12 cellular contexts compared by ENCODE assay signal in genomic region chr12:27064397-27065342, GRCh38. TPM values are rescaled to one million over a fixed set of nuclear protein-coding genes. Genes with fewer than 3 reads are reported as not detected.
DNase-seq lines count a peak whose midpoint lies in the region; ATAC-seq and TF ChIP-seq lines count a peak whose summit lies in the region.
"Had no signal": no experiment of that assay in that cellular context is flagged by ENCODE, and none has a peak within 500 bp of the region (broad histone marks: within the 10 kb centered on the region; RNA-seq: fewer than 3 reads in every experiment).

No MANE protein-coding gene starts in this region.

- no peak overlapping the region for H2BK15ac ChIP-seq in neuronal stem cell (ENCODE audit: low read length)

- H3K23ac ChIP-seq in neuronal stem cell (ENCODE audit: low read depth, low read length, poor library complexity) = no peak overlapping the region

- no peaks in the 10 kb centered on the region for H3K4me1 ChIP-seq in neuronal stem cell (ENCODE audit: control insufficient read depth in 2 of 2, insufficient read depth in 1 of 2, low read depth in 1 of 2, low read length in 2 of 2)

- TF ChIP-seq CTCF in GM13977 (IDR thresholded peaks at IDR 0.05; ENCODE audit: extremely low read depth, insufficient read depth, missing control alignments) (no peak), WERI-Rb-1 (IDR thresholded peaks at IDR 0.05; ENCODE audit: low read depth, low read length) (no peak)

- no peaks in the 10 kb centered on the region for H3K27me3 ChIP-seq in WERI-Rb-1 (ENCODE audit: insufficient read depth, low read depth, severe bottlenecking)
- H3K27me3 ChIP-seq in neuronal stem cell (ENCODE audit: control insufficient read depth in 3 of 3, insufficient read depth in 3 of 3, low read depth in 1 of 3, low read length in 3 of 3) = no peaks in the 10 kb centered on the region

- no peak overlapping the region for H3K14ac ChIP-seq in neuronal stem cell (ENCODE audit: low read length)

- no peak overlapping the region for H4K8ac ChIP-seq in neuronal stem cell (ENCODE audit: low read depth, low read length)

- no peak overlapping the region for H2AFZ ChIP-seq in neuronal stem cell (ENCODE audit: low read length)

- H2BK120ac ChIP-seq in neuronal stem cell (ENCODE audit: low read depth, low read length) = no peak overlapping the region

- no peak overlapping the region for H3K4me2 ChIP-seq in neuronal stem cell (ENCODE audit: insufficient read depth, low read length, poor library complexity, severe bottlenecking)

- no peaks in the 10 kb centered on the region for H3K9me3 ChIP-seq in WERI-Rb-1 (ENCODE audit: severe bottlenecking)
- H3K9me3 ChIP-seq in neuronal stem cell (replicated peaks in 1 of 2; ENCODE audit: control insufficient read depth in 2 of 2, insufficient read depth in 1 of 2, low read depth in 1 of 2, low read length in 2 of 2) = no peaks in the 10 kb centered on the region

- ATAC-seq in GM21515 (IDR thresholded peaks at IDR 0.05; ENCODE audit: unreplicated experiment) (peak; percentile 92), HG03159 (IDR thresholded peaks at IDR 0.05; ENCODE audit: unreplicated experiment) (peak; percentile 98), HG02571 (IDR thresholded peaks at IDR 0.05; ENCODE audit: unreplicated experiment) (no peak)

- no peaks in the 10 kb centered on the region for H3K79me1 ChIP-seq in neuronal stem cell (ENCODE audit: low read depth, low read length)

- no peak overlapping the region for H2AK5ac ChIP-seq in neuronal stem cell (ENCODE audit: low read depth, low read length)

- DNase-seq in GM13977 (ENCODE audit: low spot score) = peak; percentile 38
- DNase-seq in WERI-Rb-1 = peak; percentile 48
- DNase-seq in neuronal stem cell (ENCODE audit: low spot score) = no peak
- DNase-seq in occipital lobe (lab: John Stamatoyannopoulos, UW) = no peak
- no peak for DNase-seq in substantia nigra (lab: John Stamatoyannopoulos, UW)
- DNase-seq: CD4-positive, CD25-positive, alpha-beta regulatory T cell; effector memory CD4-positive, alpha-beta T cell; T-helper 2 cell had no signal

- H4K91ac ChIP-seq in neuronal stem cell (ENCODE audit: low read depth, low read length, poor library complexity) = no peak overlapping the region

- no peak overlapping the region for H3K4me3 ChIP-seq in WERI-Rb-1 (ENCODE audit: low read depth, low read length)
- H3K4me3 ChIP-seq in neuronal stem cell (ENCODE audit: low read length in 2 of 2) = no peak overlapping the region

- WGBS in neuronal stem cell (ENCODE audit: extremely low coverage in 2 of 2, insufficient read length in 2 of 2, insufficient replicate concordance in 1 of 2), 2 donors = no CpG with 5 or more reads among the region's 4 CpGs

- H3K36me3 ChIP-seq in WERI-Rb-1 (no peaks in the 10 kb centered on the region), neuronal stem cell (replicated peaks in 1 of 2; ENCODE audit: control insufficient read depth in 2 of 2, insufficient read depth in 2 of 2, low read length in 2 of 2) (no peaks in the 10 kb centered on the region)

- in situ Hi-C loops in GM13977 (cut with MboI; ENCODE audit: low pct_unique_long_range_greater_than_20kb, low sequenced_read_pairs, unreplicated experiment) = no loop called here

- H3K9ac ChIP-seq in neuronal stem cell (ENCODE audit: low read depth, low read length, poor library complexity) = no peak overlapping the region

- no peak overlapping the region for H3K4ac ChIP-seq in neuronal stem cell (ENCODE audit: low read length)

- H3K18ac ChIP-seq in neuronal stem cell (ENCODE audit: low read length) = no peak overlapping the region

- no peak overlapping the region for H2BK12ac ChIP-seq in neuronal stem cell (ENCODE audit: low read length)

- no peak overlapping the region for H2BK5ac ChIP-seq in neuronal stem cell (ENCODE audit: low read length)

- H3K27ac ChIP-seq in WERI-Rb-1 (no peak overlapping the region), neuronal stem cell (replicated peaks; ENCODE audit: low read length) (no peak overlapping the region), substantia nigra (ENCODE audit: low read depth, low read length, poor library complexity, severe bottlenecking) (no peak overlapping the region)

RNA-seq across cellular contexts. Expression of gene C12orf71, which starts 17.7 kb away (rescaled TPM):
- polyA plus RNA-seq in neuronal stem cell (2013, experiment 1 of 2) = not detected
- not detected for polyA plus RNA-seq in neuronal stem cell (2013, experiment 2 of 2)
- not detected for total RNA-seq in occipital lobe
- total RNA-seq: CD4-positive, CD25-positive, alpha-beta regulatory T cell; osteocyte had no signal
- polyA plus RNA-seq: CD4-positive, CD25-positive, alpha-beta regulatory T cell had no signal

RNA-seq across cellular contexts. Expression of gene MED21, which starts 42.3 kb away (rescaled TPM):
- polyA plus RNA-seq in neuronal stem cell (2013, experiment 1 of 2) = 35.9 TPM
- 37.9 TPM for polyA plus RNA-seq in neuronal stem cell (2013, experiment 2 of 2)
- 151 TPM for total RNA-seq in occipital lobe

RNA-seq across cellular contexts. Expression of gene TM7SF3, which starts 50.5 kb away (rescaled TPM):
- polyA plus RNA-seq in neuronal stem cell (2013, experiment 1 of 2) = 38.6 TPM
- polyA plus RNA-seq in neuronal stem cell (2013, experiment 2 of 2) = 37.2 TPM
- 75.8 TPM for total RNA-seq in occipital lobe

Comparison
In these comparisons a context has a peak if more than half of its experiments do, and no peak if none do; other contexts are left out.
1. DNase-seq: peak in GM13977 (single experiment) and WERI-Rb-1 (single experiment); none in neuronal stem cell (single experiment), occipital lobe (single experiment) and substantia nigra (0 of 49).